ENCODE assay signal across 13 cellular contexts in genomic region chr17:19275457-19276082, GRCh38.
"Had no signal": no experiment of that assay in that cellular context is flagged by ENCODE, and none has a peak within 500 bp of the region (broad histone marks: within the 10 kb centered on the region; RNA-seq: fewer than 3 reads in every experiment).

No MANE protein-coding gene starts in this region.

- H3K27me3 Mint-ChIP-seq: activated naive CD4-positive, alpha-beta T cell treated with anti-CD3 and anti-CD28 coated beads, Interleukin-2, amount 50 U/mL, for 24 hours; brain; central memory CD8-positive, alpha-beta T cell had no signal

- H3K9me3 Mint-ChIP-seq: activated naive CD4-positive, alpha-beta T cell treated with anti-CD3 and anti-CD28 coated beads, Interleukin-2, amount 50 U/mL, for 24 hours; brain; central memory CD8-positive, alpha-beta T cell; dendritic cell treated with granulocyte-macrophage colony-stimulating factor and Interleukin-4, amounts not matched to agents 40 ng/mL and 50 ng/mL, for 4 days; immature natural killer cell; stimulated activated naive CD8-positive, alpha-beta T cell treated with anti-CD3 and anti-CD28 coated beads, Interleukin-15, amount 100 ng/mL, for 72 hours had no signal

- DNase-seq: activated CD4-positive, alpha-beta T cell treated with anti-CD3 and anti-CD28 coated beads for 48 hours; activated effector memory CD4-positive, alpha-beta T cell treated with Interleukin-2 at 50 U/mL for 16 hours; activated T-cell treated with anti-CD3 and anti-CD28 coated beads for 4 hours; amniotic stem cell; immature natural killer cell; stimulated activated CD4-positive, alpha-beta T cell treated with anti-CD3 and anti-CD28 coated beads, Interleukin-4, amount 100 ng/mL, for 24 hours; stimulated activated naive CD8-positive, alpha-beta T cell treated with anti-CD3 and anti-CD28 coated beads, Interleukin-15, amount 100 ng/mL, for 72 hours; tibial artery had no signal

- H3K36me3 Mint-ChIP-seq: activated naive CD4-positive, alpha-beta T cell treated with anti-CD3 and anti-CD28 coated beads, Interleukin-2, amount 50 U/mL, for 24 hours; immature natural killer cell had no signal

- H3K4me3 ChIP-seq: tibial artery had no signal

- H3K27ac Mint-ChIP-seq: activated naive CD4-positive, alpha-beta T cell treated with anti-CD3 and anti-CD28 coated beads, Interleukin-2, amount 50 U/mL, for 24 hours; dendritic cell treated with granulocyte-macrophage colony-stimulating factor and Interleukin-4, amounts not matched to agents 40 ng/mL and 50 ng/mL, for 4 days; immature natural killer cell; stimulated activated naive CD8-positive, alpha-beta T cell treated with anti-CD3 and anti-CD28 coated beads, Interleukin-15, amount 100 ng/mL, for 72 hours had no signal

- ATAC-seq: left lobe of liver; stimulated activated naive CD8-positive, alpha-beta T cell treated with anti-CD3 and anti-CD28 coated beads, Interleukin-15, amount 100 ng/mL, for 72 hours had no signal

- H3K9me3 ChIP-seq: tibial artery had no signal

- H3K27me3 ChIP-seq: tibial artery had no signal

- H3K4me1 Mint-ChIP-seq: activated naive CD4-positive, alpha-beta T cell treated with anti-CD3 and anti-CD28 coated beads, Interleukin-2, amount 50 U/mL, for 24 hours; immature natural killer cell had no signal

- H3K4me3 Mint-ChIP-seq: activated naive CD4-positive, alpha-beta T cell treated with anti-CD3 and anti-CD28 coated beads, Interleukin-2, amount 50 U/mL, for 24 hours; brain; central memory CD8-positive, alpha-beta T cell; dendritic cell treated with granulocyte-macrophage colony-stimulating factor and Interleukin-4, amounts not matched to agents 40 ng/mL and 50 ng/mL, for 4 days; immature natural killer cell; stimulated activated naive CD8-positive, alpha-beta T cell treated with anti-CD3 and anti-CD28 coated beads, Interleukin-15, amount 100 ng/mL, for 72 hours had no signal
